In the genomic region with DNA sequence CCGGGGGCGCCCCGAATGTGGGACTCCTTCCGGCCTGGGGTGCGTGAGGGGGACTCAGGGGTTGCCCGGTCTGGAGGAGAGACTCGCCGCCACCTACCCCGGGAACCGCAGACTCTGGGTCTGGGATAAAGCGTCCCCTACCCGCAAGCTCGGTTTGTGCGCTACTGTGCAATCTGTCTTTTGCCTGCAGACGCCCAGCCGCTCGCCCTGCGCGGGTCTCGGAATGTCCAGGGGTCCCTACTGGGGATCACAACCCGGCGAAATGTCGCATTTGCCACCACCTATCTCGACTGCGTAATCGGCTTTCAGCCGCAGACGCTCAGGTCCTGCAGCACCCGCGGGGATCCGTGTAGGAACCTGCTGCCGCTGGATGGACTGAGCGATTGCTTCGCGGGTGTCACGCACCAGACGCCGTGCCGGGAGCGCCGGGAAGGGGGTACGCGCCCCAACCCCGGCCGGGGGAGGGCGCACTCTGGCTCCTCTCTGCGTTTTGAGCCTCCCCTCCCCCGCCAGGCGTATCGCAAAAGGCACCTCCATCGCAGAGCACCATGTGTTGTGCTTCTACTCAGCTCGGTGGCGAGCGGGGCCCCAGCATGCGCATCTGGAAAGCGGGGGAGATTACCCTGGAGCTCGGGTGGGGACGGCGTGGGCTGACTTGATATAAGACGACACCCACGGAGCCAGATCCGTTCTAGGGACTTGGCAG, we compare ENCODE assay signal across 8 cellular contexts. TPM values are rescaled to one million over a fixed set of nuclear protein-coding genes. Genes with fewer than 3 reads are reported as not detected.
DNase-seq lines count a peak whose midpoint lies in the region; ATAC-seq and TF ChIP-seq lines count a peak whose summit lies in the region.

No MANE protein-coding gene starts in this region.

- WGBS in sigmoid colon, 2 donors = 0% methylated on average over 62 of the region's 62 CpGs

- no peak for DNase-seq in BJ (ENCODE audit: low read depth)
- peak in 57 of 58 donors; percentile 19 to 89 (median 66) for DNase-seq in anterior cingulate cortex (lab: John Stamatoyannopoulos, UW)
- peak in 46 of 51 donors; percentile 24 to 88 (median 58) for DNase-seq in hypothalamus (lab: John Stamatoyannopoulos, UW)
- peak; percentile 81 for DNase-seq in sigmoid colon
- no peak for DNase-seq in COLO829 (ENCODE audit: low spot score)

- peak overlapping the region; percentile 80 for H2AFZ ChIP-seq in KMS-11 (ENCODE audit: low read depth)

- H3K4me1 Mint-ChIP-seq in T-helper 1 cell treated with Interleukin-12 subunit alpha and Interleukin-12 subunit beta and Interleukin-4 antibody, amounts not matched to agents 30 μg/mL and 1 μg/mL, for 36 hours (ENCODE audit: low read depth) = peaks cover 48% of the 10 kb centered on the region

- peak overlapping the region; percentile 90 for H3K4me3 ChIP-seq in BJ (ENCODE audit: low read depth, low read length)
- H3K4me3 ChIP-seq in KMS-11 (IDR thresholded peaks at IDR 0.05; ENCODE audit: insufficient read depth, low read depth, low read length) = no peak overlapping the region
- peak overlapping the region; percentile 88 to 98 (median 94) for H3K4me3 ChIP-seq in sigmoid colon

- CTCF ChIA-PET in BJ (lab: Yijun Ruan, JAX) = interaction anchor here (0.7 to 1.7 kb wide), 7 partner anchors 11 to 162 kb away, joined by 3 to 8 read pairs (median 3); no protein-coding TSS in a partner anchor

- H4K20me1 ChIP-seq in KMS-11 (ENCODE audit: insufficient read depth) = no peaks in the 10 kb centered on the region

- peak overlapping the region; percentile 66; the same call in 1 of the 2 replicates for H3K9ac ChIP-seq in KMS-11

- H3K27me3 Mint-ChIP-seq in T-helper 1 cell treated with Interleukin-12 subunit alpha and Interleukin-12 subunit beta and Interleukin-4 antibody, amounts not matched to agents 30 μg/mL and 1 μg/mL, for 36 hours (ENCODE audit: low read depth) = no peaks in the 10 kb centered on the region

- peak overlapping the region; percentile 60 for H3K4me2 ChIP-seq in KMS-11

- peaks cover 20% of the 10 kb centered on the region for H3K36me3 Mint-ChIP-seq in T-helper 1 cell treated with Interleukin-12 subunit alpha and Interleukin-12 subunit beta and Interleukin-4 antibody, amounts not matched to agents 30 μg/mL and 1 μg/mL, for 36 hours (ENCODE audit: low read depth)

- no peak for TF ChIP-seq EP300 in sigmoid colon (IDR thresholded peaks at IDR 0.05)

- H3K27ac Mint-ChIP-seq in T-helper 1 cell treated with Interleukin-12 subunit alpha and Interleukin-12 subunit beta and Interleukin-4 antibody, amounts not matched to agents 30 μg/mL and 1 μg/mL, for 36 hours = peak overlapping the region; percentile 91

- H3K9me3 Mint-ChIP-seq in T-helper 1 cell treated with Interleukin-12 subunit alpha and Interleukin-12 subunit beta and Interleukin-4 antibody, amounts not matched to agents 30 μg/mL and 1 μg/mL, for 36 hours = no peaks in the 10 kb centered on the region

- H3K27ac ChIP-seq in KMS-11 (peak overlapping the region; percentile 39), sigmoid colon (peak overlapping the region; percentile 78 to 91 (median 86))

- POLR2A ChIA-PET in BJ (lab: Charles Lee) = interaction anchor here (0.6 kb wide), 1 partner anchor 113 kb away, joined by 3 read pairs; no protein-coding TSS in a partner anchor

- ATAC-seq in GM19351 (IDR thresholded peaks at IDR 0.05; ENCODE audit: unreplicated experiment) = peak; percentile 27

- TF ChIP-seq POLR2A in sigmoid colon (IDR thresholded peaks at IDR 0.05) = no peak

- TF ChIP-seq CTCF in BJ (IDR thresholded peaks at IDR 0.05; ENCODE audit: insufficient read depth, low read depth, low read length) (peak; percentile 52), KMS-11 (conservative IDR thresholded peaks at IDR 0.05; ENCODE audit: low read depth, low read length) (0 out of 2 replicates have a peak, but pooled peaks have one; percentile 36), sigmoid colon (IDR thresholded peaks at IDR 0.05) (peak in 1 of 4 experiments; percentile 8)

- no peaks in the 10 kb centered on the region for H3K9me3 ChIP-seq in sigmoid colon

- H3K36me3 ChIP-seq in BJ (ENCODE audit: control insufficient read depth, insufficient read depth, low read length) = no peaks in the 10 kb centered on the region
- no peaks in the 10 kb centered on the region for H3K36me3 ChIP-seq in KMS-11 (ENCODE audit: insufficient read depth)
- no peaks in the 10 kb centered on the region for H3K36me3 ChIP-seq in sigmoid colon

- H3K4me1 ChIP-seq in KMS-11 (ENCODE audit: low read depth, poor library complexity, severe bottlenecking) = peaks cover 3% of the 10 kb centered on the region
- H3K4me1 ChIP-seq in sigmoid colon = peaks cover 0 to 44% (median 31%) of the 10 kb centered on the region in 4 donors

- peak overlapping the region; percentile 90 for H3K4me3 Mint-ChIP-seq in T-helper 1 cell treated with Interleukin-12 subunit alpha and Interleukin-12 subunit beta and Interleukin-4 antibody, amounts not matched to agents 30 μg/mL and 1 μg/mL, for 36 hours

- H3K79me2 ChIP-seq in KMS-11 (ENCODE audit: insufficient read depth, low read depth) = no peaks in the 10 kb centered on the region; the same call in 1 of the 2 replicates

- no peaks in the 10 kb centered on the region for H3K27me3 ChIP-seq in BJ (ENCODE audit: control insufficient read depth, insufficient read depth, low read length)
- H3K27me3 ChIP-seq in KMS-11 (ENCODE audit: insufficient read depth, low read depth) = no peaks in the 10 kb centered on the region
- H3K27me3 ChIP-seq in sigmoid colon = peaks cover 0 to 14% (median 0%) of the 10 kb centered on the region in 3 donors

- intact Hi-C loops in sigmoid colon (cut with DNase I) = loop anchor here (2.0 to 10.0 kb wide), 4 partner anchors 32 to 1015 kb away; a partner anchor contains a TSS

RNA-seq across cellular contexts. Expression of a gene that starts 0.8 kb away (rescaled TPM):
- polyA plus RNA-seq in BJ (2011; rRNA removed) (46.2 and 60.9 TPM in 2 replicates), sigmoid colon (10 to 100 TPM; 10.2 to 30.2 (median 12.3) TPM)
- 26.6 and 38.0 TPM in 2 replicates for polyA minus RNA-seq in BJ (2011; rRNA and poly(A)+ RNA removed)
- 10 to 100 TPM; 62.0 to 86.4 (median 73.6) TPM for total RNA-seq in sigmoid colon

RNA-seq across cellular contexts. Expression of a gene that starts 31.9 kb away (rescaled TPM):
- polyA plus RNA-seq in BJ (2011; rRNA removed) = 33.5 and 46.8 TPM in 2 replicates
- 27.0 and 45.6 TPM in 2 replicates for polyA minus RNA-seq in BJ (2011; rRNA and poly(A)+ RNA removed)
- total RNA-seq in sigmoid colon = 10 to 100 TPM; 19.4 to 24.4 (median 21.0) TPM
- polyA plus RNA-seq in sigmoid colon = 10 to 100 TPM; 21.6 to 37.6 (median 24.7) TPM

RNA-seq across cellular contexts. Expression of a gene that starts 32.0 kb away (rescaled TPM):
- 12.7 and 23.5 TPM in 2 replicates for polyA plus RNA-seq in BJ (2011; rRNA removed)
- polyA minus RNA-seq in BJ (2011; rRNA and poly(A)+ RNA removed) = 6.6 and 10.0 TPM in 2 replicates
- 10 to 100 TPM; 12.7 to 27.7 (median 21.5) TPM for total RNA-seq in sigmoid colon
- 10 to 100 TPM in 2 of 3 donors, 1 to 10 TPM in 1; 8.6 to 28.0 (median 10.2) TPM for polyA plus RNA-seq in sigmoid colon

RNA-seq across cellular contexts. Expression of a gene that starts 56.3 kb away (rescaled TPM):
- polyA plus RNA-seq in BJ (2011; rRNA removed) (not detected in 2 replicates), sigmoid colon (not detected)
- not detected in 2 replicates for polyA minus RNA-seq in BJ (2011; rRNA and poly(A)+ RNA removed)
- total RNA-seq in sigmoid colon = under 1 TPM in 1 of 4 donors, not detected in 3; 0.28 TPM

RNA-seq across cellular contexts. Expression of a gene that starts 57.7 kb away (rescaled TPM):
- polyA plus RNA-seq in BJ (2011; rRNA removed) (0.12 TPM in 1 of 2 replicates, not detected in the other), sigmoid colon (under 1 TPM in 1 of 3 donors, not detected in 2; 0.15 TPM)
- polyA minus RNA-seq in BJ (2011; rRNA and poly(A)+ RNA removed) = not detected in 2 replicates
- total RNA-seq in sigmoid colon = not detected

Comparison
In these comparisons a context has a peak if more than half of its experiments do, and no peak if none do; other contexts are left out.
1. DNase-seq: peak in anterior cingulate cortex (57 of 58), hypothalamus (46 of 51) and sigmoid colon (single experiment); none in BJ (single experiment) and COLO829 (single experiment).